Comparison of ENCODE assay signal across 22 cellular contexts in the genomic region with DNA sequence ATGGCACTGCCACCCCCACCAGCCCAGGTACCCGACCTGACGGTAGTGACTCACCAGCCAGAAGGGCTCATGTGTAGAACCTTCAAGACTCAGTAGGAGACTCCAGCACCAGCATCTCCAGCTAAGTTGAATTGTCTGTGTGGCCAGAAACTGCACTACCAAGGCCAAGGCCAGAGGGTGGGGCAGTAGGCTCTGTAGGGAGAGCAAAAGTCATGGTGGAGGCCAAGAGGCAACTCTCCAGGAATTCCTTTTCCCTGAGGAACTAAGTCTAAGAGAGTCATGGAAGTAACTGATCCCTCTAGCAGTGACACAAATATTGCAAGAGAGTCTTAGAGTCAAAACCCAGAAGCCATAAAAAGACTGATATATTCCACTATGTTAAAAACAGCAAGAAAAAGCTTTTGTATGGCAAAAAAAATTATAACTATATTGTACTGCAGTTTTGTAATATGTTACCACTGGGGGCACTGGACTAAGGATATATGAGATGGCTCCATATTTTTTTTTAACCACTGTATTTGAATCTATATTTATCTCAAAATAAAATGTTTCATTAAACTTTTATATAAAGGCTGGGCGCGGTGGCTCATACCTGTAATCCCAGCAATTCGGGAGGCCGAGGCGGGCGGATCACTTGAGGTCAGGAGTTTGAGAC. TPM values are rescaled to one million over a fixed set of nuclear protein-coding genes. Genes with fewer than 3 reads are reported as not detected.
DNase-seq lines count a peak whose midpoint lies in the region; ATAC-seq and TF ChIP-seq lines count a peak whose summit lies in the region.
"Had no signal": no experiment of that assay in that cellular context is flagged by ENCODE, and none has a peak within 500 bp of the region (broad histone marks: within the 10 kb centered on the region; RNA-seq: fewer than 3 reads in every experiment).

No MANE protein-coding gene starts in this region.

- H3K4me3 Mint-ChIP-seq in HFFc6, result no peak overlapping the region
- no peak overlapping the region for H3K4me3 Mint-ChIP-seq in activated naive CD8-positive, alpha-beta T cell treated with anti-CD3 and anti-CD28 coated beads, Interleukin-2, amount 50 U/mL, for 24 hours
- H3K4me3 Mint-ChIP-seq: activated CD4-positive, alpha-beta T cell treated with anti-CD3 and anti-CD28 coated beads, Interleukin-2, amount 10 ng/mL, durations not matched to agents 7 days and 5 days; IgD-negative memory B cell; naive thymus-derived CD8-positive, alpha-beta T cell; stimulated activated naive B cell treated with anti-CD40 and anti-IgM and Interleukin-4, amounts not matched to agents 10 μg/mL and 1 μg/mL and 100 μg/mL, for 72 hours; T-helper 1 cell treated with Interleukin-12 subunit alpha and Interleukin-12 subunit beta and Interleukin-4 antibody, amounts not matched to agents 30 μg/mL and 1 μg/mL, for 36 hours had no signal

- intact Hi-C loops in sciatic nerve (cut with DNase I), result no loop called here

- peaks cover 17% of the 10 kb centered on the region for H3K9me3 Mint-ChIP-seq in HFFc6
- peaks cover 20% of the 10 kb centered on the region for H3K9me3 Mint-ChIP-seq in activated naive CD8-positive, alpha-beta T cell treated with anti-CD3 and anti-CD28 coated beads, Interleukin-2, amount 50 U/mL, for 24 hours

- in situ Hi-C loops in astrocyte of the cerebellum (cut with HindIII; ENCODE audit: low sequenced_read_pairs), result loop anchor here (5.0 kb wide), 1 partner anchor 35 kb away; no protein-coding TSS in a partner anchor

- H3K36me3 Mint-ChIP-seq in HFFc6 (ENCODE audit: low read depth), result peaks cover 12% of the 10 kb centered on the region
- H3K36me3 Mint-ChIP-seq in activated naive CD8-positive, alpha-beta T cell treated with anti-CD3 and anti-CD28 coated beads, Interleukin-2, amount 50 U/mL, for 24 hours (ENCODE audit: low read depth), result peaks cover 12% of the 10 kb centered on the region

- DNase-seq in AG09309 (ENCODE audit: low read depth) (no peak), HFFc6 (peak; percentile 22), astrocyte of the cerebellum (ENCODE audit: low read depth) (no peak), iris pigment epithelial cell (ENCODE audit: low read depth) (peak; percentile 19), sciatic nerve (ENCODE audit: low spot score) (no peak), HT-29 (ENCODE audit: low spot score) (no peak), T-helper 9 cell (no peak)
- DNase-seq in activated naive CD8-positive, alpha-beta T cell treated with anti-CD3 and anti-CD28 coated beads, Interleukin-2, amount 50 U/mL, for 24 hours, result no peak
- DNase-seq: activated CD4-positive, alpha-beta T cell treated with anti-CD3 and anti-CD28 coated beads, Interleukin-2, amount 10 ng/mL, durations not matched to agents 7 days and 5 days; aorta; DMS79 treated with DMSO at 0.1 percent for 48 hours; effector memory CD4-positive, alpha-beta T cell; left cardiac atrium; naive thymus-derived CD8-positive, alpha-beta T cell; NCI-H1436 treated with DMSO at 0.1 percent for 48 hours; NCI-H524; Peyer's patch; stimulated activated naive B cell treated with anti-CD40 and anti-IgM and Interleukin-4, amounts not matched to agents 10 μg/mL and 1 μg/mL and 100 μg/mL, for 72 hours; upper lobe of right lung had no signal

- peak; percentile 28 for TF ChIP-seq CTCF in AG09309 (IDR thresholded peaks at IDR 0.05; ENCODE audit: control insufficient read depth, insufficient read depth, low read depth, low read length, missing control alignments)
- peak; percentile 73 for TF ChIP-seq CTCF in HFFc6 (IDR thresholded peaks at IDR 0.05)
- TF ChIP-seq CTCF in astrocyte of the cerebellum (IDR thresholded peaks at IDR 0.05; ENCODE audit: low read depth, low read length, missing control alignments), result peak; percentile 17

- H3K27me3 Mint-ChIP-seq in HFFc6 (ENCODE audit: insufficient read depth), result peaks cover 11% of the 10 kb centered on the region
- no peaks in the 10 kb centered on the region for H3K27me3 Mint-ChIP-seq in activated naive CD8-positive, alpha-beta T cell treated with anti-CD3 and anti-CD28 coated beads, Interleukin-2, amount 50 U/mL, for 24 hours

- ATAC-seq in sciatic nerve, result no peak
- ATAC-seq in activated naive CD8-positive, alpha-beta T cell treated with anti-CD3 and anti-CD28 coated beads, Interleukin-2, amount 50 U/mL, for 24 hours, result no peak
- ATAC-seq: naive thymus-derived CD8-positive, alpha-beta T cell; stimulated activated naive B cell treated with anti-CD40 and anti-IgM and Interleukin-4, amounts not matched to agents 10 μg/mL and 1 μg/mL and 100 μg/mL, for 72 hours; upper lobe of right lung had no signal

- H3K4me3 ChIP-seq in AG09309 (ENCODE audit: control insufficient read depth, low read depth, low read length) (no peak overlapping the region), astrocyte of the cerebellum (ENCODE audit: low read depth, low read length) (no peak overlapping the region)
- H3K4me3 ChIP-seq: Peyer's patch, upper lobe of right lung had no signal

- H3K4me1 Mint-ChIP-seq in HFFc6 (ENCODE audit: low read depth), result no peaks in the 10 kb centered on the region
- H3K4me1 Mint-ChIP-seq in activated naive CD8-positive, alpha-beta T cell treated with anti-CD3 and anti-CD28 coated beads, Interleukin-2, amount 50 U/mL, for 24 hours, result no peaks in the 10 kb centered on the region
- H3K4me1 Mint-ChIP-seq: activated CD4-positive, alpha-beta T cell treated with anti-CD3 and anti-CD28 coated beads, Interleukin-2, amount 10 ng/mL, durations not matched to agents 7 days and 5 days; IgD-negative memory B cell; naive thymus-derived CD8-positive, alpha-beta T cell; stimulated activated naive B cell treated with anti-CD40 and anti-IgM and Interleukin-4, amounts not matched to agents 10 μg/mL and 1 μg/mL and 100 μg/mL, for 72 hours had no signal

- no peak overlapping the region for H3K27ac Mint-ChIP-seq in HFFc6
- H3K27ac Mint-ChIP-seq in activated naive CD8-positive, alpha-beta T cell treated with anti-CD3 and anti-CD28 coated beads, Interleukin-2, amount 50 U/mL, for 24 hours, result no peak overlapping the region
- H3K27ac Mint-ChIP-seq: activated CD4-positive, alpha-beta T cell treated with anti-CD3 and anti-CD28 coated beads, Interleukin-2, amount 10 ng/mL, durations not matched to agents 7 days and 5 days; activated T-helper 2 cell treated with anti-CD3 and anti-CD28 coated beads, Interferon-gamma antibody, Interleukin-2, Interleukin-4, amounts not matched to agents 10 μg/mL and 5 μg/mL and 100 μg/mL, durations not matched to agents 14 hours and 24 hours and 36 hours; IgD-negative memory B cell; stimulated activated naive B cell treated with anti-CD40 and anti-IgM and Interleukin-4, amounts not matched to agents 10 μg/mL and 1 μg/mL and 100 μg/mL, for 72 hours; T-helper 1 cell treated with Interleukin-12 subunit alpha and Interleukin-12 subunit beta and Interleukin-4 antibody, amounts not matched to agents 30 μg/mL and 1 μg/mL, for 36 hours had no signal

RNA-seq across cellular contexts. Expression of gene GUCY2D, which starts 30.2 kb away (rescaled TPM):
- not detected for total RNA-seq in HFFc6 (2021; fragmentation: NEBNext Ultra II Directional; extraction: Animal tissue kit (Norgen Biotek cat#: 25700))
- total RNA-seq in sciatic nerve, result not detected
- 0.03 TPM in 1 of 2 replicates, not detected in the other for total RNA-seq in HT-29 (2014; rRNA removed; shearing (Covaris generic))
- total RNA-seq: activated CD4-positive, alpha-beta T cell treated with anti-CD3 and anti-CD28 coated beads, Interleukin-2, amount 10 ng/mL, durations not matched to agents 7 days and 5 days; activated T-helper 2 cell treated with anti-CD3 and anti-CD28 coated beads, Interferon-gamma antibody, Interleukin-2, Interleukin-4, amounts not matched to agents 10 μg/mL and 5 μg/mL and 100 μg/mL, durations not matched to agents 14 hours and 24 hours and 36 hours; aorta; naive thymus-derived CD8-positive, alpha-beta T cell; Peyer's patch had no signal

RNA-seq across cellular contexts. Expression of gene CNTROB, which starts 40.3 kb away (rescaled TPM):
- total RNA-seq in HFFc6 (2021; fragmentation: NEBNext Ultra II Directional; extraction: Animal tissue kit (Norgen Biotek cat#: 25700)), result 10 to 100 TPM; 20.8 to 32.2 (median 28.5) TPM
- total RNA-seq in sciatic nerve, result 27.8 TPM
- 17.3 and 24.4 TPM in 2 replicates for total RNA-seq in HT-29 (2014; rRNA removed; shearing (Covaris generic))

RNA-seq across cellular contexts. Expression of gene TRAPPC1, which starts 40.5 kb away (rescaled TPM):
- total RNA-seq in HFFc6 (2021; fragmentation: NEBNext Ultra II Directional; extraction: Animal tissue kit (Norgen Biotek cat#: 25700)), result 100 to 1,000 TPM; 244 to 309 (median 288) TPM
- total RNA-seq in sciatic nerve, result 78.3 TPM
- 22.0 and 24.5 TPM in 2 replicates for total RNA-seq in HT-29 (2014; rRNA removed; shearing (Covaris generic))

RNA-seq across cellular contexts. Expression of gene KCNAB3, which starts 42.6 kb away (rescaled TPM):
- 1 to 10 TPM; 1.5 to 3.0 (median 2.3) TPM for total RNA-seq in HFFc6 (2021; fragmentation: NEBNext Ultra II Directional; extraction: Animal tissue kit (Norgen Biotek cat#: 25700))
- total RNA-seq in sciatic nerve, result 1.2 TPM
- total RNA-seq in HT-29 (2014; rRNA removed; shearing (Covaris generic)), result 0.74 and 1.4 TPM in 2 replicates

RNA-seq across cellular contexts. Expression of gene RNF227, which starts 56.2 kb away (rescaled TPM):
- total RNA-seq in HFFc6 (2021; fragmentation: NEBNext Ultra II Directional; extraction: Animal tissue kit (Norgen Biotek cat#: 25700)), result 1 to 10 TPM; 2.2 to 3.6 (median 3.1) TPM
- total RNA-seq in sciatic nerve, result 5.7 TPM
- total RNA-seq in HT-29 (2014; rRNA removed; shearing (Covaris generic)), result 0.81 and 1.1 TPM in 2 replicates

Comparison
In these comparisons a context has a peak if more than half of its experiments do, and no peak if none do; other contexts are left out.
1. DNase-seq: peak in HFFc6 (single experiment) and iris pigment epithelial cell (single experiment); none in AG09309 (single experiment), astrocyte of the cerebellum (single experiment), sciatic nerve (single experiment), activated naive CD8-positive, alpha-beta T cell treated with anti-CD3 and anti-CD28 coated beads, Interleukin-2, amount 50 U/mL, for 24 hours (single experiment), HT-29 (single experiment) and T-helper 9 cell (single experiment).
2. CTCF ChIP-seq: peak in every context shown above with its lines; median percentile 73 in HFFc6; 28 in AG09309; 17 in astrocyte of the cerebellum.